In the genomic region with DNA sequence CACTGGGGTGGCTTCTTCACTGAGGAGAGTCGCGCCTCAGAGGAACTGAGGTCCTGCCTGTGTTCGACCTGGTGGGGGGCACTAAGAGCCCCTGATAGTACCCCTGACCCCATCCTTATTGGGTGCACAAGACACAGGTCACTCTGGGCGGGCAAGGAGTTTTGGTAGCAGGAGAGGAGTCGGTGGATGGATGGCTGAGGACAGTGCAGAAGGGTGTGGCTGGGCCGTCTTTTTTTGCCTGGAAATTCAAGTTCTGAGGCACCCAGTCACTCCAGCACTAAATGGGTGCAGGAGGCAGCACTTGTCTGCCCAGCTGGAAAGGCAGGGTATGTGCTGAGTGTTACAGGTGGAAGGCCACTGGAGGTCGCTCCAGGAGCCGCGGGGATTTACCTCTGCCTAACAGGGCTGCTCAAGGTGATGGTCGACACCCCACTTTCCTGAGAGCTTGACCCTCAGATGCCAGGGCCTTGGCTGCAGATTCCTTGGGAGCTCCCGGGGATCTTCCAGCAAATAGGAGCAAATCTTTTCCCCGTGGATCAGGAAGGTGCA, we compare ENCODE assay signal across 9 cellular contexts. TPM values are rescaled to one million over a fixed set of nuclear protein-coding genes. Genes with fewer than 3 reads are reported as not detected.
DNase-seq lines count a peak whose midpoint lies in the region; ATAC-seq, FAIRE-seq and TF ChIP-seq lines count a peak whose summit lies in the region.
"Had no signal": no experiment of that assay in that cellular context is flagged by ENCODE, and none has a peak within 500 bp of the region (broad histone marks: within the 10 kb centered on the region; RNA-seq: fewer than 3 reads in every experiment).

No MANE protein-coding gene starts in this region.

- FAIRE-seq in astrocyte (lab: Jason Lieb, UNC) = no peak

- TF ChIP-seq POLR2A in upper lobe of left lung (IDR thresholded peaks at IDR 0.05) = no peak

- H3K9ac ChIP-seq in astrocyte (ENCODE audit: low read length) = peak overlapping the region; percentile 100

- no peaks in the 10 kb centered on the region for H3K9me3 ChIP-seq in cardiac muscle cell (ENCODE audit: low read depth)
- no peaks in the 10 kb centered on the region for H3K9me3 ChIP-seq in astrocyte (ENCODE audit: insufficient read depth, low read depth, low read length)
- H3K9me3 ChIP-seq in lower lobe of right lung = no peaks in the 10 kb centered on the region
- H3K9me3 ChIP-seq in upper lobe of left lung = no peaks in the 10 kb centered on the region

- DNase-seq in cardiac muscle cell (ENCODE audit: low read depth in 1 of 2, low spot score in 1 of 2) = no peak
- DNase-seq in Right ventricle myocardium inferior (ENCODE audit: missing footprints) = no peak
- DNase-seq in astrocyte (ENCODE audit: low read depth) = no peak
- DNase-seq in lower lobe of right lung = no peak
- no peak for DNase-seq in upper lobe of left lung
- no peak for DNase-seq in activated CD8-positive, alpha-beta memory T cell treated with anti-CD3 and anti-CD28 coated beads, Interleukin-2, amount 50 U/mL, for 4 hours
- no peak for DNase-seq in SHP77 treated with DMSO at 0.1 percent for 48 hours (lab: John Stamatoyannopoulos, UW)

- H3K27ac ChIP-seq in cardiac muscle cell (peak overlapping the region; percentile 90), astrocyte (ENCODE audit: low read depth, low read length) (peak overlapping the region; percentile 94), lower lobe of right lung (peak overlapping the region; percentile 92), upper lobe of left lung (peak overlapping the region; percentile 93 to 100 (median 95))

- intact Hi-C loops in Right ventricle myocardium inferior (cut with DNase I) (loop anchor here (2.0 to 5.0 kb wide), 2 partner anchors 23 to 214 kb away; no protein-coding TSS in a partner anchor), lower lobe of right lung (cut with DNase I) (no loop called here)

- peaks cover 2% of the 10 kb centered on the region for H3K4me1 Mint-ChIP-seq in astrocyte (ENCODE audit: low read depth, unreplicated experiment)

- H3K4me2 ChIP-seq in astrocyte (ENCODE audit: low read length) = peak overlapping the region; percentile 98

- H3K36me3 Mint-ChIP-seq in astrocyte (ENCODE audit: low read depth, unreplicated experiment) = peaks cover 4% of the 10 kb centered on the region

- WGBS in upper lobe of left lung, 2 donors = 39 to 42% methylated on average over 8 to 12 of the region's 12 CpGs

- peak overlapping the region; percentile 93 for H3K4me3 ChIP-seq in cardiac muscle cell
- H3K4me3 ChIP-seq in astrocyte (ENCODE audit: insufficient read depth, low read depth, low read length) = peak overlapping the region; percentile 99
- peak overlapping the region; percentile 98 for H3K4me3 ChIP-seq in lower lobe of right lung
- H3K4me3 ChIP-seq in upper lobe of left lung = peak overlapping the region; percentile 75 to 89 (median 78)

- TF ChIP-seq CTCF in cardiac muscle cell (IDR thresholded peaks at IDR 0.05; ENCODE audit: low read depth, low read length) (no peak), astrocyte (IDR thresholded peaks at IDR 0.05; ENCODE audit: insufficient read depth, low read depth, low read length) (no peak), lower lobe of right lung (IDR thresholded peaks at IDR 0.05) (no peak), upper lobe of left lung (IDR thresholded peaks at IDR 0.05) (no peak)

- H3K36me3 ChIP-seq in cardiac muscle cell = peaks cover 17% of the 10 kb centered on the region
- peaks cover 4% of the 10 kb centered on the region for H3K36me3 ChIP-seq in astrocyte (ENCODE audit: insufficient read depth, low read length)
- peaks cover 46% of the 10 kb centered on the region for H3K36me3 ChIP-seq in lower lobe of right lung
- H3K36me3 ChIP-seq in upper lobe of left lung = peaks cover 14 to 53% (median 40%) of the 10 kb centered on the region in 4 donors

- no peak for ATAC-seq in Right ventricle myocardium inferior
- no peak for ATAC-seq in lower lobe of right lung
- ATAC-seq in upper lobe of left lung (ENCODE audit: low FRiP score in 2 of 2) = no peak
- ATAC-seq in HG03196 (IDR thresholded peaks at IDR 0.05; ENCODE audit: unreplicated experiment) = no peak

- peaks cover 13% of the 10 kb centered on the region for H3K4me1 ChIP-seq in cardiac muscle cell (ENCODE audit: low read depth)
- H3K4me1 ChIP-seq in astrocyte (ENCODE audit: insufficient read depth, low read length) = peaks cover 18% of the 10 kb centered on the region
- peaks cover 28% of the 10 kb centered on the region for H3K4me1 ChIP-seq in lower lobe of right lung
- H3K4me1 ChIP-seq in upper lobe of left lung = peaks cover 23 to 33% (median 25%) of the 10 kb centered on the region in 4 donors

- no peaks in the 10 kb centered on the region for H3K27me3 Mint-ChIP-seq in astrocyte (ENCODE audit: low read depth, unreplicated experiment)

- H3K27me3 ChIP-seq in cardiac muscle cell (no peaks in the 10 kb centered on the region), astrocyte (ENCODE audit: insufficient read depth, low read length) (no peaks in the 10 kb centered on the region), lower lobe of right lung (ENCODE audit: low read depth) (no peaks in the 10 kb centered on the region), upper lobe of left lung (no peaks in the 10 kb centered on the region)

- no peak overlapping the region for H2AFZ ChIP-seq in astrocyte (ENCODE audit: low read depth, low read length)

- no peaks in the 10 kb centered on the region for H3K9me3 Mint-ChIP-seq in astrocyte (ENCODE audit: unreplicated experiment)

- H3K4me3 Mint-ChIP-seq in astrocyte (ENCODE audit: unreplicated experiment) = peak overlapping the region; percentile 92

- no peak for TF ChIP-seq EP300 in upper lobe of left lung (IDR thresholded peaks at IDR 0.05)

- H3K79me2 ChIP-seq in astrocyte (ENCODE audit: insufficient read depth, low read length) = peaks cover 27% of the 10 kb centered on the region

- H3K27ac Mint-ChIP-seq in astrocyte (ENCODE audit: unreplicated experiment) = peak overlapping the region; percentile 82

- H4K20me1 ChIP-seq in astrocyte (ENCODE audit: insufficient read depth, low read length) = peaks cover 3% of the 10 kb centered on the region

RNA-seq across cellular contexts. Expression of a gene that starts 1.0 kb away (rescaled TPM):
- 61.4 and 71.6 TPM in 2 replicates for total RNA-seq in cardiac muscle cell
- polyA plus RNA-seq in cardiac muscle cell = 71.4 and 94.8 TPM in 2 replicates
- total RNA-seq in Right ventricle myocardium inferior = 31.4 TPM
- total RNA-seq in astrocyte = 60.9 and 70.0 TPM in 2 replicates
- total RNA-seq in lower lobe of right lung = 38.8 TPM
- total RNA-seq in upper lobe of left lung = 10 to 100 TPM; 28.9 to 69.4 (median 50.3) TPM

RNA-seq across cellular contexts. Expression of a gene that starts 24.4 kb away (rescaled TPM):
- total RNA-seq in cardiac muscle cell (212 and 264 TPM in 2 replicates), Right ventricle myocardium inferior (531 TPM), astrocyte (625 and 648 TPM in 2 replicates), lower lobe of right lung (850 TPM), upper lobe of left lung (1,000 to 10,000 TPM in 1 of 6 donors, 100 to 1,000 TPM in 5; 398 to 1,053 (median 787) TPM)
- polyA plus RNA-seq in cardiac muscle cell = 409 and 444 TPM in 2 replicates

RNA-seq across cellular contexts. Expression of a gene that starts 42.8 kb away (rescaled TPM):
- total RNA-seq in cardiac muscle cell (0.14 and 0.66 TPM in 2 replicates), Right ventricle myocardium inferior (not detected), astrocyte (not detected in 2 replicates), lower lobe of right lung (not detected), upper lobe of left lung (not detected)
- 0.33 TPM in 1 of 2 replicates, not detected in the other for polyA plus RNA-seq in cardiac muscle cell
- total RNA-seq: T-helper 2 cell treated with Interferon-gamma antibody and Interleukin-4, amounts not matched to agents 100 ng/mL and 5 ng/mL, for 36 hours had no signal

RNA-seq across cellular contexts. Expression of a gene that starts 43.3 kb away (rescaled TPM):
- total RNA-seq in cardiac muscle cell = 7.8 and 18.6 TPM in 2 replicates
- polyA plus RNA-seq in cardiac muscle cell = 13.9 and 18.8 TPM in 2 replicates
- 40.0 TPM for total RNA-seq in Right ventricle myocardium inferior
- total RNA-seq in astrocyte = 0.31 TPM in 1 of 2 replicates, not detected in the other
- total RNA-seq in lower lobe of right lung = 51.0 TPM
- 10 to 100 TPM; 18.0 to 45.4 (median 32.7) TPM for total RNA-seq in upper lobe of left lung
